1 cellular context compared by ENCODE assay signal in the genomic region with DNA sequence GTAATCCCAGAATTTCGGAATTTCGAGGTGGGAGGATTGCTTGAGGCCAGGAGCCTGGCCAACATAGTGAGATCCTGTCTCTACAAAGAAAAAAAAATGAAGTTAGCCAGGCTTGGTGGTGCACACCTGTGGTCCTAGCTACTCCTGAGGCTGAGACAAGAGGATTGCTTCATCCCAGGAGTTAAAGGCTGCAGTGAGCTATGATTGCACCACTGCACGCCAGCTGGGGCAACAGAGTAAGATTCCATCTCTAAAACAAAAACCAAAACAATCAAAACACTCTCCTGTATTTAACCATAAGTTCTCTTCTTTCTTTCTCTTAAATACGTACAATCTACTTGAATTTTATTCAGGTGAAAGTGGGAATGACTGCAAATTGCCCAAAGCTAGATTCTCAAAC.
A peak's percentile ranks its signal among the peaks of the same experiment; 100 is the strongest.
TF ChIP-seq lines count a peak whose summit lies in the region.

No MANE protein-coding gene starts in this region.

TF ChIP-seq in HepG2, 621 proteins besides CTCF, POLR2A, EP300 and RAD21:
- no peak for TF ChIP-seq MNT (IDR thresholded peaks at IDR 0.05)
- peak; percentile 70 for TF ChIP-seq CEBPG (CRISPR knock-in tag; IDR thresholded peaks at IDR 0.05)
- TF ChIP-seq ZNF3 (CRISPR knock-in tag; IDR thresholded peaks at IDR 0.05) = peak; percentile 61; the same call in 1 of the 2 replicates
- peak; percentile 92 for TF ChIP-seq ZNF121 (CRISPR knock-in tag; IDR thresholded peaks at IDR 0.05)
- TF ChIP-seq ZNF296 (CRISPR knock-in tag; conservative IDR thresholded peaks at IDR 0.05) = no peak
- peak; percentile 76; the same call in 1 of the 2 replicates for TF ChIP-seq CEBPB (IDR thresholded peaks at IDR 0.05; ENCODE audit: borderline replicate concordance, low read depth, low read length)
- no peak for TF ChIP-seq JUN (CRISPR knock-in tag; IDR thresholded peaks at IDR 0.05)
